ENCODE assay signal across 9 cellular contexts in genomic region chr2:153871231-153872221, GRCh38. TPM values are rescaled to one million over a fixed set of nuclear protein-coding genes. Genes with fewer than 3 reads are reported as not detected.
DNase-seq lines count a peak whose midpoint lies in the region; ATAC-seq and TF ChIP-seq lines count a peak whose summit lies in the region.
"Had no signal": no experiment of that assay in that cellular context is flagged by ENCODE, and none has a peak within 500 bp of the region (broad histone marks: within the 10 kb centered on the region; RNA-seq: fewer than 3 reads in every experiment).

Gene GALNT13, plus strand, starts transcription at chr2:153871922.

- POLR2A ChIA-PET in activated CD4-positive, alpha-beta memory T cell treated with anti-CD3 and anti-CD28 coated beads for 36 hours (lab: Charles Lee): no interaction called here

- in situ Hi-C loops in GM13976 (cut with MboI; ENCODE audit: low sequenced_read_pairs, unreplicated experiment): no loop called here

- H3K36me3 ChIP-seq in mucosa of descending colon (ENCODE audit: low read depth): no peaks in the 10 kb centered on the region

- no peak within 1 kb of the TSS for H3K27ac Mint-ChIP-seq in T-helper 17 cell
- no peak within 1 kb of the TSS for H3K27ac Mint-ChIP-seq in activated CD4-positive, alpha-beta memory T cell treated with anti-CD3 and anti-CD28 coated beads for 36 hours

- intact Hi-C loops in mucosa of descending colon (cut with DNase I, micrococcal nuclease): no loop called here
- intact Hi-C loops in activated CD4-positive, alpha-beta memory T cell treated with anti-CD3 and anti-CD28 coated beads for 36 hours (cut with micrococcal nuclease): no loop called here

- H3K4me3 Mint-ChIP-seq in T-helper 17 cell: no peak within 1 kb of the TSS
- no peak within 1 kb of the TSS for H3K4me3 Mint-ChIP-seq in activated CD4-positive, alpha-beta memory T cell treated with anti-CD3 and anti-CD28 coated beads for 36 hours
- H3K4me3 Mint-ChIP-seq: activated T-cell treated with anti-CD3 and anti-CD28 coated beads, Interleukin-2, amount 50 U/mL, for 4 hours had no signal

- no peaks in the 10 kb centered on the region for H3K4me1 ChIP-seq in mucosa of descending colon (ENCODE audit: low read depth)

- H3K27me3 Mint-ChIP-seq in T-helper 17 cell: peaks cover 7% of the 10 kb centered on the region
- H3K27me3 Mint-ChIP-seq in activated CD4-positive, alpha-beta memory T cell treated with anti-CD3 and anti-CD28 coated beads for 36 hours: peaks cover 22% of the 10 kb centered on the region

- H3K4me3 ChIP-seq in mucosa of descending colon: no peak within 1 kb of the TSS

- no peak for TF ChIP-seq CTCF in GM13976 (IDR thresholded peaks at IDR 0.05; ENCODE audit: borderline replicate concordance, control extremely low read depth, extremely low read depth, insufficient read depth, missing control alignments)
- no peak for TF ChIP-seq CTCF in mucosa of descending colon (IDR thresholded peaks at IDR 0.05)

- H3K36me3 Mint-ChIP-seq in T-helper 17 cell (ENCODE audit: low read depth): peaks cover 4% of the 10 kb centered on the region
- peaks cover 1% of the 10 kb centered on the region for H3K36me3 Mint-ChIP-seq in activated CD4-positive, alpha-beta memory T cell treated with anti-CD3 and anti-CD28 coated beads for 36 hours

- ATAC-seq in mucosa of descending colon (peak; percentile 58), GM18502 (IDR thresholded peaks at IDR 0.05; ENCODE audit: poor library complexity, unreplicated experiment) (no peak), T-helper 17 cell (no peak)

- CTCF ChIA-PET in activated CD4-positive, alpha-beta memory T cell treated with anti-CD3 and anti-CD28 coated beads for 36 hours (lab: Charles Lee): no interaction called here

- H3K9me3 ChIP-seq in mucosa of descending colon: no peaks in the 10 kb centered on the region
- no peaks in the 10 kb centered on the region for H3K9me3 ChIP-seq in T-helper 17 cell (ENCODE audit: control insufficient read depth, low read length, poor library complexity, severe bottlenecking)

- H3K9me3 Mint-ChIP-seq in activated CD4-positive, alpha-beta memory T cell treated with anti-CD3 and anti-CD28 coated beads for 36 hours: peaks cover 8% of the 10 kb centered on the region

- H3K4me1 Mint-ChIP-seq in T-helper 17 cell: no peaks in the 10 kb centered on the region
- no peaks in the 10 kb centered on the region for H3K4me1 Mint-ChIP-seq in activated CD4-positive, alpha-beta memory T cell treated with anti-CD3 and anti-CD28 coated beads for 36 hours (ENCODE audit: low read depth)

- DNase-seq in GM13976 (ENCODE audit: low spot score) (peak; percentile 7), NCI-H524 treated with DMSO at 0.1 percent for 48 hours (lab: John Stamatoyannopoulos, UW) (peak; percentile 71), ecto neural progenitor cell (ENCODE audit: low spot score) (peak; percentile 90), mucosa of descending colon (peak in 2 of 3 donors; percentile 21 to 41), T-helper 17 cell (no peak), hepatic stellate cell (ENCODE audit: low spot score) (no peak)
- no peak for DNase-seq in activated CD4-positive, alpha-beta memory T cell treated with anti-CD3 and anti-CD28 coated beads for 36 hours
- DNase-seq: activated T-cell treated with anti-CD3 and anti-CD28 coated beads, Interleukin-2, amount 50 U/mL, for 4 hours had no signal

RNA-seq across cellular contexts. Expression of gene GALNT13, which starts in this region (rescaled TPM):
- total RNA-seq in mucosa of descending colon (1 to 10 TPM in 2 of 3 donors, under 1 TPM in 1; 0.23 to 1.5 (median 1.0) TPM), T-helper 17 cell (not detected)
- total RNA-seq in activated CD4-positive, alpha-beta memory T cell treated with anti-CD3 and anti-CD28 coated beads for 36 hours: not detected
- total RNA-seq: activated T-cell treated with anti-CD3 and anti-CD28 coated beads, Interleukin-2, amount 50 U/mL, for 4 hours had no signal

Comparison
In these comparisons a context has a peak if more than half of its experiments do, and no peak if none do; other contexts are left out.
1. DNase-seq: peak in GM13976 (single experiment), NCI-H524 treated with DMSO at 0.1 percent for 48 hours (single experiment), ecto neural progenitor cell (single experiment) and mucosa of descending colon (2 of 3); none in T-helper 17 cell (0 of 3), hepatic stellate cell (single experiment) and activated CD4-positive, alpha-beta memory T cell treated with anti-CD3 and anti-CD28 coated beads for 36 hours (single experiment).